Comparison of ENCODE assay signal across 1 cellular context in the genomic region with DNA sequence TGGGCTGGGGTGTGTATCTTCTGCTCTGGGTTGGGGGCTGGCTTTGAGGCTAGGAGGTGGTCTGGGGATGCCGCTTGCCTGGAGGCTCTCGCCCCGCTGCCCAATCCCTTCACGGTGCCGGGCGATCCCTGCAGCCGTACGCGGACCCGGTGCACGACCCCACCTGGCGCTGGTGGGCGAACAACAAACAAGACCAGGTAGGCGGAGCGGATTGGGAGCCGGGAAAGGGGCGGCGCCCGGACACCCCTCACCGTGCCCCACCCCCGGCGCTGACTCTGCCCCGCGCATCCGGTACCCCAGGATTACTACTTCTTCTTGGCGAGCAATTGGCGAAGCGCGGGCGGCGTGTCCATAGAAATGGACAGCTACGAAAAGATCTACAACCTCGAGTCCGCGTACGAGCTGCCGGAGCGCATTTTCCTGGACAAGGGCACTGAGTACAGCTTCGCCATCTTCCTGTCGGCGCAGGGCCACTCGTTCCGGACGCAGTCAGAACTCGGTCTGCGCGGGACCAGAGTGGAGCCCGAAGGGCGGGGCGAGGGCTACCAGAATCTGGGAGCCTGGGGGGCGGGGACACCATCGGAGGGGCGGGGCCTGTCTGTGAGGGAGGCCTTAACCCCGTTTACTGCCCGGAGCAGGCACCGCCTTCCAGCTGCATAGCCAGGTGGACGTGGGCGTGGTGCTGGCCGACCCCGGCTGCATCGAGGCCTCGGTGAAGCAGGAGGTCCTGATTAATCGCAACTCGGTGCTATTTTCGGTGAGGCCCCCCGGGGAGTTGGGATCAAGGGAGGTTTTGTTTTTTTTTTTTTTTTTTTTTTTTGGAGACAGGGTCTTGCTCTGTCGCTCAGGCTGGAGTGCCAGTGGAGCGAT.
TF ChIP-seq lines count a peak whose summit lies in the region.

No MANE protein-coding gene starts in this region.

TF ChIP-seq in Ishikawa, 13 proteins besides CTCF, POLR2A, EP300 and RAD21 (continued from another document):
- TF ChIP-seq ZBTB7A (IDR thresholded peaks at IDR 0.05; ENCODE audit: low read depth): peak; percentile 89
- no peak for TF ChIP-seq EGR1 (IDR thresholded peaks at IDR 0.05)
